ENCODE assay signal across 8 cellular contexts in the genomic region with DNA sequence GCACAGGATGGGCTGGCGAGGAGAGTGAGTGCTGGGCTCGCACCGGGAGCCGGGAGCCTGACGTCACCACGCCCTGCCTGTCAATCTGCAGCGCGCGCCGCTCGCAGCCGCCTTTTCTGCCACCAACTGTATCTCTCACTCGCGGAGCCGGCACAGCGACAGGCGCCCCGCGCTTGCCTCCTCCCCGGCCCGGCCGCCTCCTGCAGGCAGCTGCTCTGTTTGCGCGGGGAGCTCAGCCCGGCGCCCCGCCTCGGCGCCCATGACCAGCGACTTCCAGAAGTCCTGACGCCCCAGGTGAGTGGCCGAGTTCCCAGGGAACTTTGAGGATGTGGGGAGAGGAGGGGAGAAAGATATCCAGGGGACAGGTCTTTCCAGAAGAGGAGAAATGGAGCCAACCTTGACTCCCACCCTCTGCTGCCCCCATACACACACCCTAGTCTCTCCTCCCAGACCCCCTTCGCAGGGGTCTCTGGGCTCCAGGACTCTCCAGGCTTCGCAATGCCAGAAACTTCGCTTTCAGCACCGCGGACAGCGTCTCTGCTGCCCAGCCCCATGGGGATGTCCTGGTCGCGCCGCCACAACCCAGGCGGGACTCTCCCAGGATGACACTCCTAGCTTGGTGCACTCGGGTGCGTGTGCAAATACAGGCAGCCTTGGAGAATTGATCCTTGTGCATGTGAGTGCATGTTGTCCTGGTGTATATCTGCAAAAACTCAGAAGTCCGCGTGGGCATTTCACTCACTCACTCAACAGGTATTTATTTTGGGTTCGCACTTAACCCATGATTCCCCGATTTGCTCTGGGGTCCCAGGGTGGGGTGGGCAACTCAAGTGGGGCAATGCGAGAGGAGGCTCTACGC. TPM values are rescaled to one million over a fixed set of nuclear protein-coding genes. Genes with fewer than 3 reads are reported as not detected.
DNase-seq lines count a peak whose midpoint lies in the region; ATAC-seq, FAIRE-seq and TF ChIP-seq lines count a peak whose summit lies in the region.

A gene with protein sequence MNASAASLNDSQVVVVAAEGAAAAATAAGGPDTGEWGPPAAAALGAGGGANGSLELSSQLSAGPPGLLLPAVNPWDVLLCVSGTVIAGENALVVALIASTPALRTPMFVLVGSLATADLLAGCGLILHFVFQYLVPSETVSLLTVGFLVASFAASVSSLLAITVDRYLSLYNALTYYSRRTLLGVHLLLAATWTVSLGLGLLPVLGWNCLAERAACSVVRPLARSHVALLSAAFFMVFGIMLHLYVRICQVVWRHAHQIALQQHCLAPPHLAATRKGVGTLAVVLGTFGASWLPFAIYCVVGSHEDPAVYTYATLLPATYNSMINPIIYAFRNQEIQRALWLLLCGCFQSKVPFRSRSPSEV (plus strand): TSS at position 138 of the 859 bp plus-strand sequence. CDS start 802 bp downstream, outside the sequence.

- H3K27ac Mint-ChIP-seq in stimulated activated naive B cell treated with anti-CD40 and anti-IgM and Interleukin-4, amounts not matched to agents 10 μg/mL and 1 μg/mL and 100 μg/mL, for 72 hours, result no peak within 1 kb of the TSS

- no peaks in the 10 kb centered on the region for H3K36me3 ChIP-seq in WERI-Rb-1
- H3K36me3 ChIP-seq in ectodermal cell (ENCODE audit: control insufficient read depth, insufficient read depth, low read length), result no peaks in the 10 kb centered on the region

- H3K4me3 ChIP-seq in WERI-Rb-1 (ENCODE audit: low read depth, low read length) (peak within 1 kb of the TSS; percentile 68), ectodermal cell (ENCODE audit: insufficient read depth, low read depth, low read length) (peak within 1 kb of the TSS; percentile 44)

- ATAC-seq in stimulated activated naive B cell treated with anti-CD40 and anti-IgM and Interleukin-4, amounts not matched to agents 10 μg/mL and 1 μg/mL and 100 μg/mL, for 72 hours (replicated peaks), result peak; percentile 71
- no peak for ATAC-seq in HG03342 (IDR thresholded peaks at IDR 0.05; ENCODE audit: unreplicated experiment)
- ATAC-seq in HG02678 (IDR thresholded peaks at IDR 0.05; ENCODE audit: unreplicated experiment), result no peak

- H3K4me3 Mint-ChIP-seq in stimulated activated naive B cell treated with anti-CD40 and anti-IgM and Interleukin-4, amounts not matched to agents 10 μg/mL and 1 μg/mL and 100 μg/mL, for 72 hours, result peak within 1 kb of the TSS in 1 of 2 donors; percentile 26

- 1% methylated on average over 50 of the region's 50 CpGs for WGBS in ectodermal cell, 2 experiments

- H3K9me3 ChIP-seq in WERI-Rb-1 (ENCODE audit: severe bottlenecking) (peaks cover 2% of the 10 kb centered on the region), ectodermal cell (ENCODE audit: control insufficient read depth, low read length) (no peaks in the 10 kb centered on the region)

- H3K27me3 ChIP-seq in WERI-Rb-1 (ENCODE audit: insufficient read depth, low read depth, severe bottlenecking), result peaks cover 19% of the 10 kb centered on the region
- H3K27me3 ChIP-seq in ectodermal cell (ENCODE audit: control insufficient read depth, insufficient read depth, low read length, poor library complexity, severe bottlenecking), result peaks cover 64% of the 10 kb centered on the region

- DNase-seq in GM19239 (ENCODE audit: insufficient read length, low spot score), result peak; percentile 51
- peak; percentile 82 for DNase-seq in NCI-H146 treated with DMSO at 0.1 percent for 48 hours (lab: John Stamatoyannopoulos, UW; ENCODE audit: unreplicated experiment)
- DNase-seq in WERI-Rb-1, result peak; percentile 85
- DNase-seq in medulla oblongata (ENCODE audit: extremely low spot score), result peak; percentile 22
- DNase-seq in stimulated activated naive B cell treated with anti-CD40 and anti-IgM and Interleukin-4, amounts not matched to agents 10 μg/mL and 1 μg/mL and 100 μg/mL, for 72 hours, result peak; percentile 9

- H3K27ac ChIP-seq in WERI-Rb-1 (peak within 1 kb of the TSS; percentile 43; the same call in 1 of the 2 replicates), ectodermal cell (ENCODE audit: insufficient read depth, low read depth, low read length, poor library complexity, severe bottlenecking) (no peak within 1 kb of the TSS)

- peaks cover 7% of the 10 kb centered on the region for H3K4me1 ChIP-seq in ectodermal cell (ENCODE audit: control insufficient read depth, insufficient read depth, low read length)

- peaks cover 51 to 88% of the 10 kb centered on the region in 2 donors for H3K27me3 Mint-ChIP-seq in stimulated activated naive B cell treated with anti-CD40 and anti-IgM and Interleukin-4, amounts not matched to agents 10 μg/mL and 1 μg/mL and 100 μg/mL, for 72 hours

- TF ChIP-seq CTCF in WERI-Rb-1 (IDR thresholded peaks at IDR 0.05; ENCODE audit: low read depth, low read length), result no peak

- H3K4me1 Mint-ChIP-seq in stimulated activated naive B cell treated with anti-CD40 and anti-IgM and Interleukin-4, amounts not matched to agents 10 μg/mL and 1 μg/mL and 100 μg/mL, for 72 hours, result peaks cover 0 to 15% of the 10 kb centered on the region in 2 donors

- H3K9me3 Mint-ChIP-seq in stimulated activated naive B cell treated with anti-CD40 and anti-IgM and Interleukin-4, amounts not matched to agents 10 μg/mL and 1 μg/mL and 100 μg/mL, for 72 hours, result peaks cover 0 to 7% of the 10 kb centered on the region in 2 donors

- FAIRE-seq in GM19239 (lab: Jason Lieb, UNC), result no peak

- peaks cover 2 to 3% of the 10 kb centered on the region in 2 donors for H3K36me3 Mint-ChIP-seq in stimulated activated naive B cell treated with anti-CD40 and anti-IgM and Interleukin-4, amounts not matched to agents 10 μg/mL and 1 μg/mL and 100 μg/mL, for 72 hours

RNA-seq across cellular contexts. Expression of the gene that starts here (rescaled TPM):
- not detected for polyA plus RNA-seq in ectodermal cell (2013, experiment 1 of 4)
- not detected for polyA plus RNA-seq in ectodermal cell (2013, experiment 2 of 4)
- polyA plus RNA-seq in ectodermal cell (2013, experiment 3 of 4), result not detected
- polyA plus RNA-seq in ectodermal cell (2013, experiment 4 of 4), result not detected

Comparison
In these comparisons a context has a peak if more than half of its experiments do, and no peak if none do; other contexts are left out.
1. DNase-seq: peak in every context shown above with its lines; median percentile 85 in WERI-Rb-1; 82 in NCI-H146 treated with DMSO at 0.1 percent for 48 hours; 51 in GM19239; 22 in medulla oblongata; 9 in stimulated activated naive B cell treated with anti-CD40 and anti-IgM and Interleukin-4, amounts not matched to agents 10 μg/mL and 1 μg/mL and 100 μg/mL, for 72 hours.
2. ATAC-seq: peak in stimulated activated naive B cell treated with anti-CD40 and anti-IgM and Interleukin-4, amounts not matched to agents 10 μg/mL and 1 μg/mL and 100 μg/mL, for 72 hours (2 of 2); none in HG03342 (single experiment) and HG02678 (single experiment).